9 cellular contexts compared by ENCODE assay signal in genomic region chr1:185681034-185681633, GRCh38. TPM values are rescaled to one million over a fixed set of nuclear protein-coding genes. Genes with fewer than 3 reads are reported as not detected.
DNase-seq lines count a peak whose midpoint lies in the region; ATAC-seq and TF ChIP-seq lines count a peak whose summit lies in the region.
"Had no signal": no experiment of that assay in that cellular context is flagged by ENCODE, and none has a peak within 500 bp of the region (broad histone marks: within the 10 kb centered on the region; RNA-seq: fewer than 3 reads in every experiment).

No MANE protein-coding gene starts in this region.

- in situ Hi-C loops in HAP-1 (cut with MboI; ENCODE audit: low sequenced_read_pairs), result no loop called here

- H2AFZ ChIP-seq in SK-N-SH (ENCODE audit: low read depth) (no peak overlapping the region), osteoblast (ENCODE audit: low read length) (no peak overlapping the region)

- no peak overlapping the region for H3K27ac Mint-ChIP-seq in activated T-cell treated with anti-CD3 and anti-CD28 coated beads, Interleukin-2, amount 50 U/mL, for 72 hours

- CTCF ChIA-PET in SK-N-SH (lab: Yijun Ruan, JAX), result interaction anchor here (0.5 to 3.4 kb wide), 25 partner anchors 11 to 886 kb away, joined by 3 to 20 read pairs (median 3); partner anchors contain the start of gene IVNS1ABP

- H3K9me3 ChIP-seq in HAP-1, result no peaks in the 10 kb centered on the region
- H3K9me3 ChIP-seq in SK-N-SH, result no peaks in the 10 kb centered on the region
- H3K9me3 ChIP-seq in osteoblast (ENCODE audit: low read depth, low read length), result no peaks in the 10 kb centered on the region
- no peaks in the 10 kb centered on the region for H3K9me3 ChIP-seq in suprapubic skin

- DNase-seq in activated T-cell treated with anti-CD3 and anti-CD28 coated beads, Interleukin-2, amount 50 U/mL, for 72 hours, result peak in 1 of 2 donors; percentile 16
- no peak for DNase-seq in activated T-cell treated with anti-CD3 and anti-CD28 coated beads, Interleukin-2, amount 50 U/mL, for 1 hour
- peak; percentile 51 to 53 for DNase-seq in HAP-1 (ENCODE audit: low spot score in 2 of 2)
- peak; percentile 27 to 85 (median 57) for DNase-seq in NCI-H1417 (lab: John Stamatoyannopoulos, UW)
- DNase-seq in SK-N-SH, result peak; percentile 17
- peak; percentile 65 for DNase-seq in fibroblast of the aortic adventitia (ENCODE audit: low read depth)
- DNase-seq in osteoblast (ENCODE audit: insufficient read length, low spot score, missing footprints), result no peak
- DNase-seq in suprapubic skin (ENCODE audit: low spot score in 2 of 2), result no peak

- no peaks in the 10 kb centered on the region for H3K27me3 Mint-ChIP-seq in activated T-cell treated with anti-CD3 and anti-CD28 coated beads, Interleukin-2, amount 50 U/mL, for 72 hours (ENCODE audit: low read depth)

- no peaks in the 10 kb centered on the region for H3K9me3 Mint-ChIP-seq in activated T-cell treated with anti-CD3 and anti-CD28 coated beads, Interleukin-2, amount 50 U/mL, for 72 hours
- H3K9me3 Mint-ChIP-seq: central memory CD8-positive, alpha-beta T cell had no signal

- TF ChIP-seq CTCF in SK-N-SH (IDR thresholded peaks at IDR 0.05), result peak; percentile 68
- peak; percentile 74 for TF ChIP-seq CTCF in fibroblast of the aortic adventitia (IDR thresholded peaks at IDR 0.05; ENCODE audit: insufficient read depth, low read length)
- peak; percentile 61 for TF ChIP-seq CTCF in osteoblast (IDR thresholded peaks at IDR 0.05; ENCODE audit: extremely low read depth, low read depth, low read length)
- peak in 1 of 2 donors; percentile 51 for TF ChIP-seq CTCF in suprapubic skin (IDR thresholded peaks at IDR 0.05)

- TF ChIP-seq RAD21 in SK-N-SH (IDR thresholded peaks at IDR 0.05; ENCODE audit: low read length), result peak; percentile 71

- WGBS in SK-N-SH (ENCODE audit: low lambda C conversion rate), result 28% methylated on average over 2 of the region's 2 CpGs
- WGBS in suprapubic skin, result 57% methylated on average over 2 of the region's 2 CpGs

- no peaks in the 10 kb centered on the region for H3K27me3 ChIP-seq in HAP-1 (ENCODE audit: low read depth)
- no peaks in the 10 kb centered on the region for H3K27me3 ChIP-seq in SK-N-SH (ENCODE audit: insufficient read depth)
- H3K27me3 ChIP-seq in osteoblast (ENCODE audit: insufficient read depth, low read length), result no peaks in the 10 kb centered on the region
- H3K27me3 ChIP-seq in suprapubic skin, result no peaks in the 10 kb centered on the region

- H3K9ac ChIP-seq in SK-N-SH, result no peak overlapping the region

- no peak for TF ChIP-seq POLR2A in suprapubic skin (IDR thresholded peaks at IDR 0.05)

- H3K4me2 ChIP-seq in SK-N-SH, result no peak overlapping the region
- no peak overlapping the region for H3K4me2 ChIP-seq in osteoblast (ENCODE audit: insufficient read depth, low read length)

- no peaks in the 10 kb centered on the region for H3K9me2 ChIP-seq in SK-N-SH

- no peaks in the 10 kb centered on the region for H3K79me2 ChIP-seq in SK-N-SH (ENCODE audit: insufficient read depth)
- no peaks in the 10 kb centered on the region for H3K79me2 ChIP-seq in osteoblast (ENCODE audit: insufficient read depth, low read length)

- ATAC-seq in activated T-cell treated with anti-CD3 and anti-CD28 coated beads, Interleukin-2, amount 50 U/mL, for 72 hours (replicated peaks in 1 of 2), result peak; percentile 60 to 65

- no peaks in the 10 kb centered on the region for H3K36me3 Mint-ChIP-seq in activated T-cell treated with anti-CD3 and anti-CD28 coated beads, Interleukin-2, amount 50 U/mL, for 72 hours (ENCODE audit: insufficient read depth in 2 of 2)

- H3K36me3 ChIP-seq in HAP-1 (replicated peaks), result no peaks in the 10 kb centered on the region
- no peaks in the 10 kb centered on the region for H3K36me3 ChIP-seq in SK-N-SH (replicated peaks in 1 of 2; ENCODE audit: control insufficient read depth in 1 of 2, insufficient read depth in 2 of 2, low read length in 1 of 2)
- no peaks in the 10 kb centered on the region for H3K36me3 ChIP-seq in osteoblast (ENCODE audit: insufficient read depth, low read length)
- H3K36me3 ChIP-seq in suprapubic skin, result no peaks in the 10 kb centered on the region

- no peak overlapping the region for H3K4me3 Mint-ChIP-seq in activated T-cell treated with anti-CD3 and anti-CD28 coated beads, Interleukin-2, amount 50 U/mL, for 72 hours
- H3K4me3 Mint-ChIP-seq: central memory CD8-positive, alpha-beta T cell had no signal

- H3K4me1 Mint-ChIP-seq in activated T-cell treated with anti-CD3 and anti-CD28 coated beads, Interleukin-2, amount 50 U/mL, for 72 hours (ENCODE audit: low read depth), result peaks cover 21% of the 10 kb centered on the region

- no peaks in the 10 kb centered on the region for H3K4me1 ChIP-seq in HAP-1
- peaks cover 0 to 12% of the 10 kb centered on the region in 2 experiments; a peak in 1 of 4 replicates for H3K4me1 ChIP-seq in SK-N-SH (ENCODE audit: control insufficient read depth in 1 of 2, insufficient read depth in 2 of 2, low read depth in 1 of 2, low read length in 1 of 2)
- H3K4me1 ChIP-seq in osteoblast (ENCODE audit: insufficient read depth, low read length), result no peaks in the 10 kb centered on the region
- H3K4me1 ChIP-seq in suprapubic skin, result no peaks in the 10 kb centered on the region

- no peak for TF ChIP-seq EP300 in SK-N-SH (IDR thresholded peaks at IDR 0.05; ENCODE audit: borderline replicate concordance in 1 of 2, low read depth in 1 of 2, low read length in 1 of 2)
- no peak for TF ChIP-seq EP300 in suprapubic skin (IDR thresholded peaks at IDR 0.05)

- POLR2A ChIA-PET in SK-N-SH (lab: Yijun Ruan, JAX), result no interaction called here

- no peak overlapping the region for H3K4me3 ChIP-seq in HAP-1
- no peak overlapping the region for H3K4me3 ChIP-seq in SK-N-SH (ENCODE audit: low read depth in 2 of 2, low read length in 1 of 2)
- H3K4me3 ChIP-seq in fibroblast of the aortic adventitia (ENCODE audit: low read depth, low read length), result no peak overlapping the region
- H3K4me3 ChIP-seq in osteoblast (ENCODE audit: insufficient read depth, low read length), result no peak overlapping the region
- no peak overlapping the region for H3K4me3 ChIP-seq in suprapubic skin

- H3K27ac ChIP-seq in SK-N-SH (ENCODE audit: low read depth in 2 of 2, low read length in 1 of 2), result no peak overlapping the region
- H3K27ac ChIP-seq in osteoblast (ENCODE audit: low read depth, low read length), result no peak overlapping the region
- no peak overlapping the region for H3K27ac ChIP-seq in suprapubic skin

- no peaks in the 10 kb centered on the region for H3F3A ChIP-seq in SK-N-SH (replicated peaks; ENCODE audit: insufficient read depth)

- no peaks in the 10 kb centered on the region for H4K20me1 ChIP-seq in SK-N-SH (ENCODE audit: insufficient read depth)
- no peaks in the 10 kb centered on the region for H4K20me1 ChIP-seq in osteoblast (ENCODE audit: insufficient read depth, low read length)

TF ChIP-seq in SK-N-SH, 30 proteins besides CTCF, POLR2A, EP300 and RAD21:
- TF ChIP-seq SMC3 (IDR thresholded peaks at IDR 0.05; ENCODE audit: low read depth, low read length), result peak; percentile 49
- no peak for TF ChIP-seq IRF3 (IDR thresholded peaks at IDR 0.05; ENCODE audit: low read depth, low read length)
TF ChIP-seq in SK-N-SH: peak in this region for 1.

RNA-seq across cellular contexts. Expression of gene HMCN1, which starts 53.1 kb away (rescaled TPM):
- total RNA-seq in activated T-cell treated with anti-CD3 and anti-CD28 coated beads, Interleukin-2, amount 50 U/mL, for 72 hours, result under 1 TPM; 0.05 to 0.12 TPM
- 59.5 and 92.6 TPM in 2 replicates for polyA plus RNA-seq in SK-N-SH (2012; rRNA removed)
- polyA plus RNA-seq in SK-N-SH (2012; cell fraction: cytosol; rRNA removed), result 64.8 and 68.7 TPM in 2 replicates
- polyA plus RNA-seq in SK-N-SH (2012; cell fraction: nucleus; rRNA removed), result 64.9 and 147 TPM in 2 replicates
- total RNA-seq in fibroblast of the aortic adventitia (ENCODE audit: low replicate concordance) (95.4 and 106 TPM in 2 replicates), osteoblast (178 and 269 TPM in 2 replicates), suprapubic skin (1 to 10 TPM; 2.2 to 5.6 (median 3.7) TPM)

Comparison
In these comparisons a context has a peak if more than half of its experiments do, and no peak if none do; other contexts are left out.
1. DNase-seq: peak in HAP-1 (2 of 2), NCI-H1417 (3 of 3), SK-N-SH (single experiment) and fibroblast of the aortic adventitia (single experiment); none in activated T-cell treated with anti-CD3 and anti-CD28 coated beads, Interleukin-2, amount 50 U/mL, for 1 hour (single experiment), osteoblast (single experiment) and suprapubic skin (0 of 2).
2. RNA of gene HMCN1, which starts 53.1 kb away (total RNA-seq): 178 to 269 TPM in osteoblast and 95.4 to 106 TPM in fibroblast of the aortic adventitia; 2.2 to 5.6 TPM in suprapubic skin and 0.05 to 0.12 TPM in activated T-cell treated with anti-CD3 and anti-CD28 coated beads, Interleukin-2, amount 50 U/mL, for 72 hours; every median in the first group is over 10 times any median in the second.